ENCODE assay signal across 8 cellular contexts in genomic region chr12:75641031-75641780, GRCh38.
DNase-seq lines count a peak whose midpoint lies in the region; ATAC-seq and TF ChIP-seq lines count a peak whose summit lies in the region.

No MANE protein-coding gene starts in this region.

- H3K9me3 ChIP-seq in HUES48 (ENCODE audit: control insufficient read depth, insufficient read depth, low read length) = no peaks in the 10 kb centered on the region
- no peaks in the 10 kb centered on the region for H3K9me3 ChIP-seq in upper lobe of right lung
- no peaks in the 10 kb centered on the region for H3K9me3 ChIP-seq in left ventricle myocardium inferior (replicated peaks)
- no peaks in the 10 kb centered on the region for H3K9me3 ChIP-seq in ascending aorta

- no peak overlapping the region for H3K9ac ChIP-seq in HUES48 (ENCODE audit: low read depth, low read length)

- H3K27ac ChIP-seq in HUES48 (ENCODE audit: low read depth, low read length) (peak overlapping the region; percentile 26), upper lobe of right lung (no peak overlapping the region), left ventricle myocardium inferior (replicated peaks) (no peak overlapping the region), ascending aorta (no peak overlapping the region)

- no peak overlapping the region for H3K4me3 ChIP-seq in HUES48 (ENCODE audit: low read depth, low read length)
- no peak overlapping the region for H3K4me3 ChIP-seq in upper lobe of right lung
- no peak overlapping the region for H3K4me3 ChIP-seq in left ventricle myocardium inferior
- no peak overlapping the region for H3K4me3 ChIP-seq in ascending aorta

- CTCF ChIA-PET in activated CD4-positive, alpha-beta memory T cell treated with anti-CD3 and anti-CD28 coated beads for 36 hours (lab: Charles Lee) = interaction anchor here (0.6 to 1.7 kb wide), 6 partner anchors 116 to 805 kb away, joined by 3 to 7 read pairs (median 4); partner anchors contain the start of gene PHLDA1

- no peak overlapping the region for H3K27ac Mint-ChIP-seq in activated CD4-positive, alpha-beta memory T cell treated with anti-CD3 and anti-CD28 coated beads for 36 hours

- H3K27me3 ChIP-seq in HUES48 (ENCODE audit: control insufficient read depth, insufficient read depth, low read length) = no peaks in the 10 kb centered on the region
- no peaks in the 10 kb centered on the region for H3K27me3 ChIP-seq in upper lobe of right lung
- H3K27me3 ChIP-seq in left ventricle myocardium inferior (ENCODE audit: low read depth) = no peaks in the 10 kb centered on the region
- H3K27me3 ChIP-seq in ascending aorta = no peaks in the 10 kb centered on the region

- POLR2A ChIA-PET in activated CD4-positive, alpha-beta memory T cell treated with anti-CD3 and anti-CD28 coated beads for 36 hours (lab: Charles Lee) = interaction anchor here (1.1 to 1.6 kb wide), 3 partner anchors 19 to 390 kb away, joined by 3 to 6 read pairs (median 6); partner anchors contain the start of gene PHLDA1

- peaks cover 31% of the 10 kb centered on the region for H3K4me1 Mint-ChIP-seq in activated CD4-positive, alpha-beta memory T cell treated with anti-CD3 and anti-CD28 coated beads for 36 hours (ENCODE audit: low read depth)

- intact Hi-C loops in activated CD4-positive, alpha-beta memory T cell treated with anti-CD3 and anti-CD28 coated beads for 36 hours (cut with micrococcal nuclease) = loop anchor here (1.0 to 5.0 kb wide), 5 partner anchors 18 to 391 kb away; partner anchors contain the start of genes GLIPR1 and PHLDA1
- intact Hi-C loops in upper lobe of right lung (cut with DNase I) (no loop called here), left ventricle myocardium inferior (cut with micrococcal nuclease) (no loop called here), ascending aorta (cut with DNase I) (no loop called here)

- no peak overlapping the region for H3K4me3 Mint-ChIP-seq in activated CD4-positive, alpha-beta memory T cell treated with anti-CD3 and anti-CD28 coated beads for 36 hours

- H3K27me3 Mint-ChIP-seq in activated CD4-positive, alpha-beta memory T cell treated with anti-CD3 and anti-CD28 coated beads for 36 hours = peaks cover 3% of the 10 kb centered on the region

- H3K4me1 ChIP-seq in HUES48 (ENCODE audit: control insufficient read depth, insufficient read depth, low read length) = peaks cover 20% of the 10 kb centered on the region
- H3K4me1 ChIP-seq in upper lobe of right lung = no peaks in the 10 kb centered on the region
- peaks cover under 1% of the 10 kb centered on the region for H3K4me1 ChIP-seq in left ventricle myocardium inferior
- H3K4me1 ChIP-seq in ascending aorta = no peaks in the 10 kb centered on the region

- no peaks in the 10 kb centered on the region for H3K9me3 Mint-ChIP-seq in activated CD4-positive, alpha-beta memory T cell treated with anti-CD3 and anti-CD28 coated beads for 36 hours

- H3K36me3 ChIP-seq in HUES48 (ENCODE audit: control insufficient read depth, insufficient read depth, low read length) (no peaks in the 10 kb centered on the region), upper lobe of right lung (no peaks in the 10 kb centered on the region), left ventricle myocardium inferior (no peaks in the 10 kb centered on the region), ascending aorta (no peaks in the 10 kb centered on the region)

- no peak for TF ChIP-seq CTCF in upper lobe of right lung (IDR thresholded peaks at IDR 0.05)
- no peak for TF ChIP-seq CTCF in left ventricle myocardium inferior (IDR thresholded peaks at IDR 0.05; ENCODE audit: borderline replicate concordance)
- no peak for TF ChIP-seq CTCF in ascending aorta (IDR thresholded peaks at IDR 0.05)

- no peaks in the 10 kb centered on the region for H3K36me3 Mint-ChIP-seq in activated CD4-positive, alpha-beta memory T cell treated with anti-CD3 and anti-CD28 coated beads for 36 hours

- peak; percentile 56 for DNase-seq in GM04504 (ENCODE audit: low read depth)
- peak; percentile 67 for DNase-seq in activated CD4-positive, alpha-beta memory T cell treated with anti-CD3 and anti-CD28 coated beads for 36 hours
- peak; percentile 9 for DNase-seq in hepatic stellate cell (ENCODE audit: low spot score)
- no peak for DNase-seq in upper lobe of right lung
- DNase-seq in left ventricle myocardium inferior = no peak
- no peak for DNase-seq in ascending aorta (ENCODE audit: low spot score in 2 of 2)

- ATAC-seq in GM21619 (IDR thresholded peaks at IDR 0.05; ENCODE audit: unreplicated experiment) (peak; percentile 99), upper lobe of right lung (peak; percentile 77)

Comparison
In these comparisons a context has a peak if more than half of its experiments do, and no peak if none do; other contexts are left out.
1. DNase-seq: peak in GM04504 (single experiment), activated CD4-positive, alpha-beta memory T cell treated with anti-CD3 and anti-CD28 coated beads for 36 hours (single experiment) and hepatic stellate cell (single experiment); none in upper lobe of right lung (single experiment), left ventricle myocardium inferior (single experiment) and ascending aorta (0 of 2).